Comparison of ENCODE assay signal across 8 cellular contexts in the genomic region with DNA sequence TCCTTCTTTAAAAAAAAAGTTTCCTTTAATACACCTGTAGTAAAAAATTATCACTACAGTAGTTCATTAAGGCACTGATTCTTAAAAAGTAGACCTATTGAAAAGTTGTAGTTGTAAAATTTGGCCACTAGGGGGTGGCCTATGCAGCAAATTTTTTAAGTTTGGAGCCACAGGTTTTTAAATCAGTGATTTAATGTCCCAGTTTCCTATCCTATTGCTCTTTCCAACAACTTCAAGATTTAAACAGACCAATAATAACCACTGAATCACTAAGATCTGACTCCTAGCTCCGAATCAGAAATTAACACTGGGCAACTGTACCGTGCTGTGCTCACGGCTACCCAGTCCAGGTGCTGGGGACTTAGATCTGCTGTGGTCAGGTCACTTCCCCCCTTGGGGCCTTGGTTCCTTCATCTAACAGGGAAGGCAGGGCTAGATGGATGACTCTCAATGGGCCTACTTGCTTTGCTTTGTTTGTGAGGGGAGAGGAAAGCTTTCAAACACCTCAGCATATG.
DNase-seq lines count a peak whose midpoint lies in the region; ATAC-seq and TF ChIP-seq lines count a peak whose summit lies in the region.

No MANE protein-coding gene starts in this region.

- H3K36me3 ChIP-seq in GM23248 (ENCODE audit: low read depth), result peaks cover 41% of the 10 kb centered on the region

- H3K27me3 Mint-ChIP-seq in type B pancreatic cell, result no peaks in the 10 kb centered on the region

- H4K20me1 ChIP-seq in GM23248 (ENCODE audit: insufficient read depth), result no peaks in the 10 kb centered on the region

- ATAC-seq in left colon, result peak; percentile 45
- no peak for ATAC-seq in GM19023 (IDR thresholded peaks at IDR 0.05; ENCODE audit: unreplicated experiment)

- H3K27ac Mint-ChIP-seq in type B pancreatic cell, result peak overlapping the region; percentile 79

- peak overlapping the region; percentile 30; the same call in 1 of the 2 replicates for H3K9ac ChIP-seq in GM23248

- H3K4me3 Mint-ChIP-seq in type B pancreatic cell, result peak overlapping the region; percentile 7

- intact Hi-C loops in left colon (cut with DNase I, micrococcal nuclease), result loop anchor here in 1 of 2 donors (10.0 kb wide), 2 partner anchors 607 to 707 kb away; no protein-coding TSS in a partner anchor

- H3F3A ChIP-seq in GM23248 (ENCODE audit: insufficient read depth), result peaks cover 25% of the 10 kb centered on the region

- peaks cover 12% of the 10 kb centered on the region; the same call in 1 of the 2 replicates for H3K4me1 ChIP-seq in GM23248 (ENCODE audit: insufficient read depth)

- peak; percentile 42 for DNase-seq in D341Med (ENCODE audit: low spot score)
- peak; percentile 78 for DNase-seq in GM23248
- DNase-seq in NCI-H460 (ENCODE audit: extremely low read depth, low read depth), result peak; percentile 20
- DNase-seq in central memory CD4-positive, alpha-beta T cell, result peak; percentile 19
- DNase-seq in left colon, result peak in 1 of 2 donors; percentile 9
- DNase-seq in type B pancreatic cell (ENCODE audit: extremely low spot score, unreplicated experiment), result no peak
- no peak for DNase-seq in activated gamma-delta T cell (lab: John Stamatoyannopoulos, UW)

- H3K9me3 Mint-ChIP-seq in type B pancreatic cell, result no peaks in the 10 kb centered on the region

- H2AFZ ChIP-seq in GM23248, result no peak overlapping the region

- in situ Hi-C loops in GM23248 (cut with MboI), result no loop called here

- H3K27me3 ChIP-seq in GM23248 (replicated peaks; ENCODE audit: insufficient read depth), result no peaks in the 10 kb centered on the region

- H3K9me2 ChIP-seq in GM23248 (ENCODE audit: insufficient read depth), result no peaks in the 10 kb centered on the region

- peaks cover 25% of the 10 kb centered on the region for H3K4me1 Mint-ChIP-seq in type B pancreatic cell (ENCODE audit: unreplicated experiment)

- H3K27ac ChIP-seq in GM23248, result peak overlapping the region; percentile 40

- TF ChIP-seq CTCF in type B pancreatic cell (conservative IDR thresholded peaks at IDR 0.05), result peak; percentile 94

- peaks cover 37% of the 10 kb centered on the region for H3K79me2 ChIP-seq in GM23248 (ENCODE audit: insufficient read depth)

- no peak overlapping the region for H3K4me3 ChIP-seq in GM23248

- WGBS in GM23248 (ENCODE audit: low coverage in 1 of 2, low lambda C conversion rate in 2 of 2, missing lambda C conversion rate in 2 of 2), 2 experiments, result 21 to 22% methylated on average over 3 of the region's 3 CpGs

- H3K36me3 Mint-ChIP-seq in type B pancreatic cell, result peaks cover 12% of the 10 kb centered on the region

- H3K4me2 ChIP-seq in GM23248 (ENCODE audit: unreplicated experiment), result no peak overlapping the region

- H3K9me3 ChIP-seq in GM23248 (ENCODE audit: low read depth), result no peaks in the 10 kb centered on the region

Comparison
In these comparisons a context has a peak if more than half of its experiments do, and no peak if none do; other contexts are left out.
1. DNase-seq: peak in D341Med (single experiment), GM23248 (single experiment), NCI-H460 (single experiment) and central memory CD4-positive, alpha-beta T cell (single experiment); none in type B pancreatic cell (single experiment) and activated gamma-delta T cell (single experiment).